Comparison of ENCODE assay signal across 8 cellular contexts in the genomic region with DNA sequence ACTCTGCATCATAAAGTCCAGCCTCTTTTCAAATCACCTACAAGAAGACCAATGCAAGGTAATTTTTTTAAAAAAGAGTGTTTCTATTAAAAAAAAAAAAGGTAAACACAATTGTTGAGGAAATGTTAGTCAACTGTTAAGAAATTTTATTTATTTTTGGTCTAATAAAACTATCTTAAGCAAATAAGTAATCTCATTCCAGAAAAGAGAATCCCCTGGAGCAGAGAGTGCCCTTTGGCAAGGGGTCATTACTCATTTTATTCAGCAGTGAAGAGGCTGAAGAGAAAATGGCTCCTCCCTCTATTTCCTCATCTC.
DNase-seq lines count a peak whose midpoint lies in the region; ATAC-seq and TF ChIP-seq lines count a peak whose summit lies in the region.

No MANE protein-coding gene starts in this region.

- H2AK5ac ChIP-seq in IMR-90 (ENCODE audit: low read depth, low read length) (0 out of 2 replicates have a peak overlapping the region, but pooled peaks have one; percentile 74), trophoblast cell (ENCODE audit: low read length) (no peak overlapping the region)

- H3K18ac ChIP-seq in IMR-90 (ENCODE audit: low read depth, low read length) (peak overlapping the region; percentile 55; the same call in 1 of the 2 replicates), trophoblast cell (ENCODE audit: low read length) (no peak overlapping the region)

- H3K36me3 ChIP-seq in CD4-positive, CD25-positive, alpha-beta regulatory T cell (ENCODE audit: control insufficient read depth, insufficient read depth, low read length) = peaks cover 15% of the 10 kb centered on the region
- H3K36me3 ChIP-seq in IMR-90 (ENCODE audit: control insufficient read depth, insufficient read depth, low read length) (peaks cover 2% of the 10 kb centered on the region; the same call in 1 of the 2 replicates), lung (ENCODE audit: control insufficient read depth in 2 of 2, insufficient read depth in 2 of 2, low read length in 2 of 2) (peaks cover 0 to 5% of the 10 kb centered on the region in 2 donors), trophoblast cell (ENCODE audit: control insufficient read depth in 1 of 2, insufficient read depth in 2 of 2, low read length in 2 of 2) (peaks cover 0 to 2% of the 10 kb centered on the region in 2 experiments), aorta (ENCODE audit: control insufficient read depth in 1 of 2, insufficient read depth in 2 of 2, low read length in 1 of 2) (no peaks in the 10 kb centered on the region)

- H3K9me1 ChIP-seq in IMR-90 (ENCODE audit: insufficient read depth, low read length) = peaks cover 8% of the 10 kb centered on the region

- peaks cover 44% of the 10 kb centered on the region for H3K4me1 ChIP-seq in CD4-positive, CD25-positive, alpha-beta regulatory T cell (ENCODE audit: control insufficient read depth, insufficient read depth, low read length, poor library complexity, severe bottlenecking)
- H3K4me1 ChIP-seq in IMR-90 (ENCODE audit: control insufficient read depth, insufficient read depth, low read length) (peaks cover 13% of the 10 kb centered on the region), lung (ENCODE audit: control insufficient read depth in 2 of 2, insufficient read depth in 2 of 2, low read length in 2 of 2) (no peaks in the 10 kb centered on the region), trophoblast cell (ENCODE audit: control insufficient read depth in 1 of 2, insufficient read depth in 2 of 2, low read length in 2 of 2) (peaks cover 0 to 6% of the 10 kb centered on the region in 2 experiments), aorta (ENCODE audit: control insufficient read depth in 1 of 2, insufficient read depth in 2 of 2, low read length in 2 of 2) (no peaks in the 10 kb centered on the region)

- TF ChIP-seq CTCF in IMR-90 (conservative IDR thresholded peaks at IDR 0.05; ENCODE audit: low read depth, low read length) (no peak), lung (IDR thresholded peaks at IDR 0.05; ENCODE audit: control extremely low read depth, extremely low read depth) (no peak)

- H4K20me1 ChIP-seq in IMR-90 (ENCODE audit: insufficient read depth, low read length) = no peaks in the 10 kb centered on the region

- H3K9me3 Mint-ChIP-seq in CD4-positive, CD25-positive, alpha-beta regulatory T cell = no peaks in the 10 kb centered on the region
- no peaks in the 10 kb centered on the region for H3K9me3 Mint-ChIP-seq in activated CD4-positive, alpha-beta memory T cell treated with anti-CD3 and anti-CD28 coated beads for 36 hours

- no peak for DNase-seq in CD4-positive, CD25-positive, alpha-beta regulatory T cell
- no peak for DNase-seq in IMR-90
- no peak for DNase-seq in activated CD4-positive, alpha-beta memory T cell treated with anti-CD3 and anti-CD28 coated beads for 36 hours
- peak; percentile 40 for DNase-seq in lung (ENCODE audit: low spot score)
- DNase-seq in activated CD4-positive, CD25-positive, alpha-beta regulatory T cell treated with anti-CD3 and anti-CD28 coated beads, Interleukin-2, amount 50 U/mL, for 72 hours = no peak
- DNase-seq in trophoblast cell = no peak
- no peak for DNase-seq in aorta

- H3K4me1 Mint-ChIP-seq in CD4-positive, CD25-positive, alpha-beta regulatory T cell = peaks cover 33 to 58% (median 42%) of the 10 kb centered on the region in 4 donors
- peaks cover 39% of the 10 kb centered on the region for H3K4me1 Mint-ChIP-seq in activated CD4-positive, alpha-beta memory T cell treated with anti-CD3 and anti-CD28 coated beads for 36 hours (ENCODE audit: low read depth)

- peak overlapping the region; percentile 73 for H3K4me3 ChIP-seq in CD4-positive, CD25-positive, alpha-beta regulatory T cell (ENCODE audit: low read depth, low read length)
- H3K4me3 ChIP-seq in IMR-90 (ENCODE audit: insufficient read depth, low read depth, low read length) = no peak overlapping the region
- H3K4me3 ChIP-seq in lung = no peak overlapping the region
- no peak overlapping the region for H3K4me3 ChIP-seq in trophoblast cell (ENCODE audit: low read depth, low read length)
- no peak overlapping the region for H3K4me3 ChIP-seq in aorta (ENCODE audit: low read length in 2 of 2)

- no peak overlapping the region for H2AK9ac ChIP-seq in IMR-90 (replicated peaks; ENCODE audit: low read depth, low read length, poor library complexity)

- H2BK5ac ChIP-seq in IMR-90 (ENCODE audit: low read depth, low read length, poor library complexity, severe bottlenecking) (peak overlapping the region; percentile 89), trophoblast cell (ENCODE audit: low read depth, low read length, poor library complexity) (no peak overlapping the region)

- H3K79me1 ChIP-seq in IMR-90 (ENCODE audit: low read depth in 1 of 2, low read length in 2 of 2) = peaks cover 3 to 14% of the 10 kb centered on the region in 2 experiments
- no peaks in the 10 kb centered on the region for H3K79me1 ChIP-seq in trophoblast cell (ENCODE audit: low read length)

- POLR2A ChIA-PET in IMR-90 (lab: Charles Lee; ENCODE audit: unreplicated experiment) = no interaction called here
- POLR2A ChIA-PET in activated CD4-positive, alpha-beta memory T cell treated with anti-CD3 and anti-CD28 coated beads for 36 hours (lab: Charles Lee) = interaction anchor here (0.9 to 3.2 kb wide), 8 partner anchors 35 to 298 kb away, joined by 3 to 41 read pairs (median 4); a partner anchor contains a TSS

- dilution Hi-C loops in IMR-90 (cut with HindIII; ENCODE audit: low sequenced_read_pairs, unreplicated experiment) = loop anchor here (25.0 kb wide), 1 partner anchor 267 kb away; no protein-coding TSS in a partner anchor

- no peaks in the 10 kb centered on the region for H3K79me2 ChIP-seq in trophoblast cell (ENCODE audit: control insufficient read depth, insufficient read depth, low read length, poor library complexity)

- no peak overlapping the region for H4K5ac ChIP-seq in IMR-90 (ENCODE audit: low read depth, low read length)

- peak overlapping the region; percentile 92 for H3K27ac ChIP-seq in CD4-positive, CD25-positive, alpha-beta regulatory T cell (ENCODE audit: insufficient read depth, low read length, poor library complexity, severe bottlenecking)
- H3K27ac ChIP-seq in IMR-90 (ENCODE audit: insufficient read depth, low read length) (no peak overlapping the region), lung (ENCODE audit: low read depth in 1 of 2, low read length in 1 of 2) (no peak overlapping the region), trophoblast cell (ENCODE audit: low read depth, low read length) (no peak overlapping the region), aorta (ENCODE audit: low read depth in 1 of 2, low read length in 2 of 2) (no peak overlapping the region)

- H4K12ac ChIP-seq in trophoblast cell (ENCODE audit: low read depth, low read length) = no peak overlapping the region

- H2BK120ac ChIP-seq in IMR-90 (ENCODE audit: low read depth, low read length) = peak overlapping the region; percentile 93
- H2BK120ac ChIP-seq in trophoblast cell (ENCODE audit: insufficient read depth, low read length, poor library complexity) = no peak overlapping the region

- H3K23ac ChIP-seq in IMR-90 (ENCODE audit: low read depth, low read length) (peak overlapping the region; percentile 84; the same call in 1 of the 2 replicates), trophoblast cell (ENCODE audit: low read length) (no peak overlapping the region)

- no peak overlapping the region for H2BK12ac ChIP-seq in trophoblast cell (ENCODE audit: low read length)

- TF ChIP-seq RAD21 in IMR-90 (IDR thresholded peaks at IDR 0.05; ENCODE audit: low read length) = no peak

- H3K9me3 ChIP-seq in CD4-positive, CD25-positive, alpha-beta regulatory T cell (ENCODE audit: control insufficient read depth in 2 of 2, low read length in 2 of 2) = no peaks in the 10 kb centered on the region
- no peaks in the 10 kb centered on the region for H3K9me3 ChIP-seq in IMR-90 (ENCODE audit: control insufficient read depth, insufficient read depth, low read length)
- no peaks in the 10 kb centered on the region for H3K9me3 ChIP-seq in lung (ENCODE audit: control insufficient read depth in 2 of 2, insufficient read depth in 1 of 2, low read length in 1 of 2)
- no peaks in the 10 kb centered on the region for H3K9me3 ChIP-seq in trophoblast cell (ENCODE audit: insufficient read depth, low read depth, low read length)
- no peaks in the 10 kb centered on the region for H3K9me3 ChIP-seq in aorta (ENCODE audit: control insufficient read depth, low read length)

- in situ Hi-C loops in IMR-90 (cut with MboI; ENCODE audit: low sequenced_read_pairs) = no loop called here

- H3K27me3 Mint-ChIP-seq in CD4-positive, CD25-positive, alpha-beta regulatory T cell = no peaks in the 10 kb centered on the region
- no peaks in the 10 kb centered on the region for H3K27me3 Mint-ChIP-seq in activated CD4-positive, alpha-beta memory T cell treated with anti-CD3 and anti-CD28 coated beads for 36 hours

- peak overlapping the region; percentile 79 for H3K14ac ChIP-seq in IMR-90 (replicated peaks; ENCODE audit: low read depth, low read length)
- H3K14ac ChIP-seq in trophoblast cell (ENCODE audit: low read length) = no peak overlapping the region

- peaks cover 24% of the 10 kb centered on the region for H3K36me3 Mint-ChIP-seq in CD4-positive, CD25-positive, alpha-beta regulatory T cell
- peaks cover 40% of the 10 kb centered on the region for H3K36me3 Mint-ChIP-seq in activated CD4-positive, alpha-beta memory T cell treated with anti-CD3 and anti-CD28 coated beads for 36 hours

- ATAC-seq in CD4-positive, CD25-positive, alpha-beta regulatory T cell (ENCODE audit: low read depth in 2 of 2) = no peak
- ATAC-seq in IMR-90 (ENCODE audit: low read depth) (peak; percentile 60; the same call in 1 of the 2 replicates), lung (ENCODE audit: insufficient read depth, low FRiP score) (peak; percentile 68), GM19023 (IDR thresholded peaks at IDR 0.05; ENCODE audit: unreplicated experiment) (no peak), aorta (ENCODE audit: low FRiP score) (no peak)

- H4K8ac ChIP-seq in IMR-90 (ENCODE audit: low read depth in 2 of 2, low read length in 2 of 2) (peak overlapping the region in 1 of 2 experiments; percentile 81; a peak in 2 of 4 replicates), trophoblast cell (ENCODE audit: low read depth, low read length) (no peak overlapping the region)

- no peak overlapping the region for H2AFZ ChIP-seq in IMR-90 (replicated peaks; ENCODE audit: low read length, poor library complexity)
- no peak overlapping the region for H2AFZ ChIP-seq in trophoblast cell (ENCODE audit: insufficient read depth, low read length, poor library complexity)

- CTCF ChIA-PET in IMR-90 (lab: Yijun Ruan, JAX) = interaction anchor here (0.6 to 4.3 kb wide), 15 partner anchors 9 to 278 kb away, joined by 3 to 33 read pairs (median 3); a partner anchor contains a TSS
- CTCF ChIA-PET in activated CD4-positive, alpha-beta memory T cell treated with anti-CD3 and anti-CD28 coated beads for 36 hours (lab: Charles Lee) = interaction anchor here (0.7 to 4.1 kb wide), 46 partner anchors 8 to 304 kb away, joined by 3 to 86 read pairs (median 5); a partner anchor contains a TSS

- TF ChIP-seq POLR2A in IMR-90 (IDR thresholded peaks at IDR 0.05; ENCODE audit: low read depth, low read length) = no peak

- peak overlapping the region; percentile 61 for H3K4me2 ChIP-seq in IMR-90 (ENCODE audit: low read depth, low read length)
- no peak overlapping the region for H3K4me2 ChIP-seq in trophoblast cell (ENCODE audit: low read length)

- peak overlapping the region; percentile 91 for H2BK20ac ChIP-seq in IMR-90 (ENCODE audit: low read depth, low read length)

- peak overlapping the region; percentile 65 for H3K56ac ChIP-seq in IMR-90 (ENCODE audit: extremely low read depth, insufficient read depth, low read length)

- H3K4ac ChIP-seq in IMR-90 (ENCODE audit: low read depth, low read length) = peak overlapping the region; percentile 90
- H3K4ac ChIP-seq in trophoblast cell (ENCODE audit: low read depth, low read length) = no peak overlapping the region

- H2BK15ac ChIP-seq in IMR-90 (ENCODE audit: low read depth, low read length) = no peak overlapping the region

- H3K9ac ChIP-seq in IMR-90 (ENCODE audit: low read depth, low read length) (no peak overlapping the region), trophoblast cell (ENCODE audit: low read length) (no peak overlapping the region)

- H4K91ac ChIP-seq in IMR-90 (ENCODE audit: insufficient read depth, low read depth, low read length) (peak overlapping the region; percentile 67; the same call in 1 of the 2 replicates), trophoblast cell (ENCODE audit: low read depth, low read length) (no peak overlapping the region)

- H3K27ac Mint-ChIP-seq in CD4-positive, CD25-positive, alpha-beta regulatory T cell = peak overlapping the region; percentile 93 to 97 (median 96)
- H3K27ac Mint-ChIP-seq in activated CD4-positive, alpha-beta memory T cell treated with anti-CD3 and anti-CD28 coated beads for 36 hours = peak overlapping the region; percentile 95

- no peaks in the 10 kb centered on the region for H3K27me3 ChIP-seq in CD4-positive, CD25-positive, alpha-beta regulatory T cell (ENCODE audit: control insufficient read depth, insufficient read depth, low read length)
- H3K27me3 ChIP-seq in IMR-90 (ENCODE audit: control insufficient read depth, insufficient read depth, low read length) = no peaks in the 10 kb centered on the region
- no peaks in the 10 kb centered on the region for H3K27me3 ChIP-seq in lung (ENCODE audit: control insufficient read depth, insufficient read depth)
- H3K27me3 ChIP-seq in trophoblast cell (ENCODE audit: insufficient read depth, low read length) = no peaks in the 10 kb centered on the region
- H3K27me3 ChIP-seq in aorta (ENCODE audit: control insufficient read depth in 1 of 2, insufficient read depth in 2 of 2, low read length in 1 of 2) = no peaks in the 10 kb centered on the region

- no TSS peak for BruUV-seq in IMR-90 (replicated peaks; lab: Mats Ljungman, UMichigan)

- H3K4me3 Mint-ChIP-seq in CD4-positive, CD25-positive, alpha-beta regulatory T cell = peak overlapping the region; percentile 19 to 86 (median 70)
- peak overlapping the region; percentile 62 for H3K4me3 Mint-ChIP-seq in activated CD4-positive, alpha-beta memory T cell treated with anti-CD3 and anti-CD28 coated beads for 36 hours

- intact Hi-C loops in IMR-90 (cut with micrococcal nuclease) = loop anchor here (1.0 kb wide), 3 partner anchors 160 to 273 kb away; a partner anchor contains a TSS
- intact Hi-C loops in activated CD4-positive, alpha-beta memory T cell treated with anti-CD3 and anti-CD28 coated beads for 36 hours (cut with micrococcal nuclease) = loop anchor here (1.0 to 10.0 kb wide), 16 partner anchors 46 to 305 kb away; a partner anchor contains a TSS
- intact Hi-C loops in aorta (cut with DNase I) = loop anchor here (5.0 kb wide), 2 partner anchors 162 to 252 kb away; a partner anchor contains a TSS

Comparison
In these comparisons a context has a peak if more than half of its experiments do, and no peak if none do; other contexts are left out.
1. ATAC-seq: peak in IMR-90 (single experiment) and lung (single experiment); none in CD4-positive, CD25-positive, alpha-beta regulatory T cell (0 of 2), GM19023 (single experiment) and aorta (single experiment).